ENCODE assay signal across 9 cellular contexts in genomic region chr16:2033912-2034694, GRCh38. TPM values are rescaled to one million over a fixed set of nuclear protein-coding genes. Genes with fewer than 3 reads are reported as not detected.
DNase-seq lines count a peak whose midpoint lies in the region; ATAC-seq, FAIRE-seq and TF ChIP-seq lines count a peak whose summit lies in the region.
"Not testable (repeated sequence)": the region's sequence is repeated elsewhere in the genome, so short reads cannot be mapped to it uniquely, and the experiment has no call there.
"Had no signal": no experiment of that assay in that cellular context is flagged by ENCODE, and none has a peak within 500 bp of the region (broad histone marks: within the 10 kb centered on the region; RNA-seq: fewer than 3 reads in every experiment).

No MANE protein-coding gene starts in this region.

- H3K4me3 ChIP-seq in ACC112 (ENCODE audit: low read depth, low read length) (peak overlapping the region; percentile 75), cardiac fibroblast (replicated peaks in 1 of 2; ENCODE audit: low read depth in 2 of 2, low read length in 2 of 2) (peak overlapping the region; percentile 8 to 53), fibroblast of mammary gland (ENCODE audit: control insufficient read depth, low read depth, low read length) (peak overlapping the region; percentile 4), left lung (peak overlapping the region; percentile 15 to 53), ovary (peak overlapping the region; percentile 17), subcutaneous abdominal adipose tissue (ENCODE audit: low read depth in 1 of 5, low read length in 5 of 5) (peak overlapping the region; percentile 53 to 70 (median 62))

- H3K4me1 ChIP-seq in ACC112 (ENCODE audit: control insufficient read depth, insufficient read depth, low read length, unreplicated experiment), result peaks cover 39% of the 10 kb centered on the region
- peaks cover 57 to 78% of the 10 kb centered on the region in 2 donors for H3K4me1 ChIP-seq in left lung
- peaks cover 54% of the 10 kb centered on the region for H3K4me1 ChIP-seq in ovary (ENCODE audit: insufficient read depth)
- H3K4me1 ChIP-seq in subcutaneous abdominal adipose tissue (ENCODE audit: control insufficient read depth in 5 of 5, insufficient read depth in 5 of 5, low read length in 5 of 5), result peaks cover 2 to 93% (median 79%) of the 10 kb centered on the region in 5 donors

- peak overlapping the region; percentile 31 for H3K27ac Mint-ChIP-seq in activated CD4-positive, alpha-beta T cell treated with anti-CD3 and anti-CD28 coated beads, Interleukin-2, amount 10 ng/mL, durations not matched to agents 7 days and 5 days

- WGBS in ovary, 3 donors, result 37 to 41% (median 40%) methylated on average over 14 to 16 of the region's 32 CpGs

- H3K9me3 ChIP-seq in left lung; ovary; subcutaneous abdominal adipose tissue (ENCODE audit: control insufficient read depth in 5 of 5, low read length in 5 of 5): not testable (repeated sequence)

- TF ChIP-seq EP300 in ovary (IDR thresholded peaks at IDR 0.05), result not testable (repeated sequence)

- H3K27ac ChIP-seq in ACC112 (ENCODE audit: low read depth, low read length), result peak overlapping the region; percentile 60
- H3K27ac ChIP-seq in left lung, result peak overlapping the region; percentile 85 to 89
- H3K27ac ChIP-seq in ovary, result peak overlapping the region; percentile 74 to 92
- peak overlapping the region; percentile 86 for H3K27ac ChIP-seq in subcutaneous abdominal adipose tissue (ENCODE audit: low read depth, low read length)

- not testable (repeated sequence) for ATAC-seq in left lung

- not testable (repeated sequence) for TF ChIP-seq CTCF in cardiac fibroblast (IDR thresholded peaks at IDR 0.05; ENCODE audit: low read depth, low read length); fibroblast of mammary gland (conservative IDR thresholded peaks at IDR 0.05; ENCODE audit: control insufficient read depth, insufficient read depth, low read depth, low read length); left lung (IDR thresholded peaks at IDR 0.05); ovary (IDR thresholded peaks at IDR 0.05)

- H3K4me3 Mint-ChIP-seq in activated CD4-positive, alpha-beta T cell treated with anti-CD3 and anti-CD28 coated beads, Interleukin-2, amount 10 ng/mL, durations not matched to agents 7 days and 5 days, result not testable (repeated sequence)

- not testable (repeated sequence) for H3K36me3 Mint-ChIP-seq in activated CD4-positive, alpha-beta T cell treated with anti-CD3 and anti-CD28 coated beads, Interleukin-2, amount 10 ng/mL, durations not matched to agents 7 days and 5 days (ENCODE audit: low read depth)

- not testable (repeated sequence) for H3K36me3 ChIP-seq in ACC112 (ENCODE audit: insufficient read depth, low read length); ovary
- peaks cover 0 to 38% of the 10 kb centered on the region in 2 donors for H3K36me3 ChIP-seq in left lung
- H3K36me3 ChIP-seq in subcutaneous abdominal adipose tissue (ENCODE audit: control insufficient read depth in 5 of 5, insufficient read depth in 5 of 5, low read length in 5 of 5), result peaks cover 0 to 23% (median 19%) of the 10 kb centered on the region in 5 donors

- H3K4me1 Mint-ChIP-seq in activated CD4-positive, alpha-beta T cell treated with anti-CD3 and anti-CD28 coated beads, Interleukin-2, amount 10 ng/mL, durations not matched to agents 7 days and 5 days, result not testable (repeated sequence)

- not testable (repeated sequence) for TF ChIP-seq POLR2A in ovary (IDR thresholded peaks at IDR 0.05)

- H3K79me2 ChIP-seq in ACC112 (ENCODE audit: control insufficient read depth, insufficient read depth, low read length, unreplicated experiment), result not testable (repeated sequence)

- not testable (repeated sequence) for H3K27me3 ChIP-seq in ACC112 (ENCODE audit: insufficient read depth, low read length); left lung; ovary; subcutaneous abdominal adipose tissue (ENCODE audit: control insufficient read depth in 5 of 5, insufficient read depth in 4 of 5, low read length in 5 of 5)

- peak; percentile 33 for FAIRE-seq in HTR-8/SVneo (lab: Jason Lieb, UNC)

- CTCF ChIA-PET in activated CD4-positive, alpha-beta T cell treated with anti-CD3 and anti-CD28 coated beads, Interleukin-2, amount 10 ng/mL, durations not matched to agents 7 days and 5 days (lab: Charles Lee), result not testable (repeated sequence)

- peak overlapping the region; percentile 51 to 76 (median 59) for H3K9ac ChIP-seq in subcutaneous abdominal adipose tissue (ENCODE audit: low read length in 5 of 5)

- intact Hi-C loops in left lung (cut with DNase I); ovary (cut with DNase I): not testable (repeated sequence)

- DNase-seq in HTR-8/SVneo (ENCODE audit: insufficient read length, low spot score); activated CD4-positive, alpha-beta T cell treated with anti-CD3 and anti-CD28 coated beads, Interleukin-2, amount 10 ng/mL, durations not matched to agents 7 days and 5 days; cardiac fibroblast (ENCODE audit: low read depth in 2 of 2); fibroblast of mammary gland (ENCODE audit: low read depth); left lung; ovary: not testable (repeated sequence)

- H3K27me3 Mint-ChIP-seq in activated CD4-positive, alpha-beta T cell treated with anti-CD3 and anti-CD28 coated beads, Interleukin-2, amount 10 ng/mL, durations not matched to agents 7 days and 5 days, result not testable (repeated sequence)

- POLR2A ChIA-PET in activated CD4-positive, alpha-beta T cell treated with anti-CD3 and anti-CD28 coated beads, Interleukin-2, amount 10 ng/mL, durations not matched to agents 7 days and 5 days (lab: Charles Lee), result not testable (repeated sequence)

- not testable (repeated sequence) for H2AFZ ChIP-seq in ACC112 (ENCODE audit: low read length, unreplicated experiment)

- H3K9me3 Mint-ChIP-seq in activated CD4-positive, alpha-beta T cell treated with anti-CD3 and anti-CD28 coated beads, Interleukin-2, amount 10 ng/mL, durations not matched to agents 7 days and 5 days, result not testable (repeated sequence)

RNA-seq across cellular contexts. Expression of gene NHERF2, which starts 7.4 kb away (rescaled TPM):
- 1 to 10 TPM; 1.1 to 1.4 TPM for total RNA-seq in activated CD4-positive, alpha-beta T cell treated with anti-CD3 and anti-CD28 coated beads, Interleukin-2, amount 10 ng/mL, durations not matched to agents 7 days and 5 days
- total RNA-seq in left lung (100 to 1,000 TPM; 186 to 349 TPM), ovary (100 to 1,000 TPM in 1 of 7 donors, 10 to 100 TPM in 6; 25.0 to 118 (median 78.7) TPM)
- 100 to 1,000 TPM in 1 of 2 donors, 1 to 10 TPM in 1; 6.3 to 101 TPM for polyA plus RNA-seq in ovary

RNA-seq across cellular contexts. Expression of gene NTHL1, which starts 13.5 kb away (rescaled TPM):
- 10 to 100 TPM; 23.8 to 34.4 TPM for total RNA-seq in activated CD4-positive, alpha-beta T cell treated with anti-CD3 and anti-CD28 coated beads, Interleukin-2, amount 10 ng/mL, durations not matched to agents 7 days and 5 days
- total RNA-seq in left lung (10 to 100 TPM; 19.4 to 29.8 TPM), ovary (10 to 100 TPM; 17.1 to 38.1 (median 23.9) TPM)
- polyA plus RNA-seq in ovary, result 10 to 100 TPM in 1 of 2 donors, 1 to 10 TPM in 1; 1.9 to 27.3 TPM

RNA-seq across cellular contexts. Expression of gene TSC2, which starts 13.7 kb away (rescaled TPM):
- total RNA-seq in activated CD4-positive, alpha-beta T cell treated with anti-CD3 and anti-CD28 coated beads, Interleukin-2, amount 10 ng/mL, durations not matched to agents 7 days and 5 days, result 100 to 1,000 TPM; 112 to 115 TPM
- 100 to 1,000 TPM; 116 to 126 TPM for total RNA-seq in left lung
- 100 to 1,000 TPM in 4 of 7 donors, 10 to 100 TPM in 3; 47.0 to 150 (median 131) TPM for total RNA-seq in ovary
- polyA plus RNA-seq in ovary, result 10 to 100 TPM; 51.7 to 72.1 TPM

RNA-seq across cellular contexts. Expression of gene NPW, which starts 14.5 kb away (rescaled TPM):
- under 1 TPM; 0.42 to 0.69 TPM for total RNA-seq in activated CD4-positive, alpha-beta T cell treated with anti-CD3 and anti-CD28 coated beads, Interleukin-2, amount 10 ng/mL, durations not matched to agents 7 days and 5 days
- 1 to 10 TPM in 1 of 2 donors, under 1 TPM in 1; 0.94 to 3.1 TPM for total RNA-seq in left lung
- total RNA-seq in ovary, result 1 to 10 TPM in 1 of 7 donors, under 1 TPM in 2, not detected in 4; 0.46 to 1.1 (median 0.78) TPM
- polyA plus RNA-seq in ovary, result under 1 TPM in 1 of 2 donors, not detected in 1; 0.17 TPM
- total RNA-seq: A172 had no signal

RNA-seq across cellular contexts. Expression of gene ZNF598, which starts 24.5 kb away (rescaled TPM):
- 10 to 100 TPM; 56.3 to 56.5 TPM for total RNA-seq in activated CD4-positive, alpha-beta T cell treated with anti-CD3 and anti-CD28 coated beads, Interleukin-2, amount 10 ng/mL, durations not matched to agents 7 days and 5 days
- total RNA-seq in left lung, result 10 to 100 TPM; 31.5 to 45.9 TPM
- total RNA-seq in ovary, result 10 to 100 TPM; 25.8 to 44.5 (median 30.3) TPM
- 10 to 100 TPM in 1 of 2 donors, under 1 TPM in 1; 0.95 to 26.7 TPM for polyA plus RNA-seq in ovary

Comparison
In these comparisons a context has a peak if more than half of its experiments do, and no peak if none do; other contexts are left out.
1. H3K4me3 ChIP-seq: peak in every context shown above with its lines; median percentile 75 in ACC112; 62 in subcutaneous abdominal adipose tissue; 34 in left lung; 30 in cardiac fibroblast; 17 in ovary; 4 in fibroblast of mammary gland.
2. RNA of gene NHERF2, which starts 7.4 kb away (total RNA-seq): 186 to 349 TPM in left lung and 25.0 to 118 TPM in ovary; 1.1 to 1.4 TPM in activated CD4-positive, alpha-beta T cell treated with anti-CD3 and anti-CD28 coated beads, Interleukin-2, amount 10 ng/mL, durations not matched to agents 7 days and 5 days; every median in the first group is over 10 times any median in the second.
3. Peak in every context shown above with its lines, with median percentiles within 50 percentile points of each other: H3K27ac ChIP-seq.